In the genomic region with DNA sequence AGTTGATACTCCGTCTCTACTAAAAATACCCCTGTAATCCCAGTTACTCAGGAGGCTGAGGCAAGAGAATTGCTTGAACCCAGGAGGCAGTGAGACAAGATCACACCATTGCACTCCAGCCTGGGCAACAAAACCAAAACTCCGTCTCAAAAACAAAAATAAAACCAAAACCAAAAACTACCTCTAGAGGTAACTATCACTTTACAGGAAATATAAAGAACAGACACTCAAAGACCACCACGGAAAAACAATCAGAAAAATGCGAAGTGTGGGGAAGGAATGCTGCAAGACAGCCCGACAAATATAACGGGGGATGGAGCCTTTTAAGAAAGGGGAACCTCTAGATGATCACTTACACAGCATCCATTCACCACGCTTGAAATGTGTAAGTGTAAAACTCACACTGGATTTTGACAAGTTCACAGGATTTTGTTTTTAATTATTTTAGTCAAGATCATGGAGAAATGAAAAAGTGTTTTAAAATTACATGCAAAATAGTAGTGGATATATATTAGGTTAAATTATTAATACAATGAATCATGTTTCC, we compare ENCODE assay signal across 9 cellular contexts. TPM values are rescaled to one million over a fixed set of nuclear protein-coding genes. Genes with fewer than 3 reads are reported as not detected.
DNase-seq lines count a peak whose midpoint lies in the region; ATAC-seq and TF ChIP-seq lines count a peak whose summit lies in the region.
"Had no signal": no experiment of that assay in that cellular context is flagged by ENCODE, and none has a peak within 500 bp of the region (broad histone marks: within the 10 kb centered on the region; RNA-seq: fewer than 3 reads in every experiment).

No MANE protein-coding gene starts in this region.

- peaks cover 2% of the 10 kb centered on the region for H3K36me3 ChIP-seq in left ventricle myocardium inferior
- H3K36me3 ChIP-seq in RWPE2 (ENCODE audit: low read depth): peaks cover 66% of the 10 kb centered on the region

- no peaks in the 10 kb centered on the region for H3K9me3 ChIP-seq in left ventricle myocardium inferior (replicated peaks)
- no peaks in the 10 kb centered on the region for H3K9me3 ChIP-seq in RWPE2 (ENCODE audit: severe bottlenecking)

- H3K36me3 Mint-ChIP-seq in type B pancreatic cell: peaks cover 12% of the 10 kb centered on the region

- no peak for TF ChIP-seq CTCF in left ventricle myocardium inferior (IDR thresholded peaks at IDR 0.05; ENCODE audit: borderline replicate concordance)
- no peak for TF ChIP-seq CTCF in RWPE2 (IDR thresholded peaks at IDR 0.05; ENCODE audit: poor library complexity, severe bottlenecking)
- no peak for TF ChIP-seq CTCF in fibroblast of villous mesenchyme (IDR thresholded peaks at IDR 0.05; ENCODE audit: insufficient read depth, low read depth, low read length)
- no peak for TF ChIP-seq CTCF in type B pancreatic cell (conservative IDR thresholded peaks at IDR 0.05)

- ATAC-seq in left cardiac atrium (no peak), RWPE2 (ENCODE audit: low read depth) (no peak), HG02885 (IDR thresholded peaks at IDR 0.05; ENCODE audit: poor library complexity, unreplicated experiment) (no peak), HG03196 (IDR thresholded peaks at IDR 0.05; ENCODE audit: unreplicated experiment) (no peak)

- no peaks in the 10 kb centered on the region for H3K27me3 Mint-ChIP-seq in type B pancreatic cell

- H3K4me1 Mint-ChIP-seq in type B pancreatic cell (ENCODE audit: unreplicated experiment): peaks cover 45% of the 10 kb centered on the region

- DNase-seq in left ventricle myocardium inferior (no peak), left cardiac atrium (no peak), RWPE2 (ENCODE audit: low spot score) (no peak), fibroblast of villous mesenchyme (ENCODE audit: low read depth) (no peak), type B pancreatic cell (ENCODE audit: extremely low spot score, unreplicated experiment) (no peak), pons (ENCODE audit: low spot score) (no peak)
- DNase-seq: DMS 273 treated with DMSO at 0.1 percent for 48 hours had no signal

- H3K27ac ChIP-seq in left ventricle myocardium inferior (replicated peaks): no peak overlapping the region
- H3K27ac ChIP-seq in RWPE2 (ENCODE audit: poor library complexity, severe bottlenecking): peak overlapping the region; percentile 91

- no peaks in the 10 kb centered on the region for H3K9me3 Mint-ChIP-seq in type B pancreatic cell

- no peaks in the 10 kb centered on the region for H3K27me3 ChIP-seq in left ventricle myocardium inferior (ENCODE audit: low read depth)
- H3K27me3 ChIP-seq in RWPE2 (ENCODE audit: insufficient read depth, poor library complexity, severe bottlenecking): no peaks in the 10 kb centered on the region

- H3K27ac Mint-ChIP-seq in type B pancreatic cell: peak overlapping the region; percentile 85

- peaks cover 93% of the 10 kb centered on the region for H3K4me1 ChIP-seq in left ventricle myocardium inferior
- H3K4me1 ChIP-seq in RWPE2 (ENCODE audit: insufficient read depth, poor library complexity, severe bottlenecking): peaks cover 50% of the 10 kb centered on the region

- intact Hi-C loops in left ventricle myocardium inferior (cut with micrococcal nuclease) (no loop called here), left cardiac atrium (cut with DNase I) (no loop called here)

- peak overlapping the region; percentile 71 for H3K4me3 Mint-ChIP-seq in type B pancreatic cell

- peak overlapping the region; percentile 8 for H3K4me3 ChIP-seq in left ventricle myocardium inferior
- H3K4me3 ChIP-seq in RWPE2 (ENCODE audit: severe bottlenecking): peak overlapping the region; percentile 5
- H3K4me3 ChIP-seq in fibroblast of villous mesenchyme (ENCODE audit: low read depth, low read length): peak overlapping the region; percentile 29

RNA-seq across cellular contexts. Expression of a gene that starts 4.2 kb away (rescaled TPM):
- total RNA-seq in left ventricle myocardium inferior (70.5 TPM), left cardiac atrium (100 to 1,000 TPM in 1 of 2 donors, 10 to 100 TPM in 1; 83.6 to 107 TPM), fibroblast of villous mesenchyme (152 and 203 TPM in 2 replicates), type B pancreatic cell (ENCODE audit: low replicate concordance) (220 and 287 TPM in 2 replicates)

RNA-seq across cellular contexts. Expression of a gene that starts 32.2 kb away (rescaled TPM):
- 2.2 TPM for total RNA-seq in left ventricle myocardium inferior
- total RNA-seq in left cardiac atrium: 1 to 10 TPM; 2.2 to 2.3 TPM
- total RNA-seq in fibroblast of villous mesenchyme: 2.6 TPM in 2 replicates
- 3.5 and 6.4 TPM in 2 replicates for total RNA-seq in type B pancreatic cell (ENCODE audit: low replicate concordance)

RNA-seq across cellular contexts. Expression of a gene that starts 33.3 kb away (rescaled TPM):
- total RNA-seq in left ventricle myocardium inferior (not detected), left cardiac atrium (not detected), fibroblast of villous mesenchyme (not detected in 2 replicates), type B pancreatic cell (ENCODE audit: low replicate concordance) (0.97 and 3.1 TPM in 2 replicates)
